9 cellular contexts compared by ENCODE assay signal in genomic region chr4:85681194-85681803, GRCh38.
DNase-seq lines count a peak whose midpoint lies in the region; ATAC-seq and TF ChIP-seq lines count a peak whose summit lies in the region.
"Had no signal": no experiment of that assay in that cellular context is flagged by ENCODE, and none has a peak within 500 bp of the region (broad histone marks: within the 10 kb centered on the region; RNA-seq: fewer than 3 reads in every experiment).

No MANE protein-coding gene starts in this region.

- H3K4me1 Mint-ChIP-seq in osteocyte (ENCODE audit: unreplicated experiment) (peaks cover 12% of the 10 kb centered on the region), glutamatergic neuron (ENCODE audit: low read depth, unreplicated experiment) (no peaks in the 10 kb centered on the region)

- no peaks in the 10 kb centered on the region for H3K9me3 Mint-ChIP-seq in osteocyte (ENCODE audit: unreplicated experiment)
- H3K9me3 Mint-ChIP-seq in glutamatergic neuron (ENCODE audit: unreplicated experiment): no peaks in the 10 kb centered on the region

- no peak overlapping the region for H3K4me3 ChIP-seq in GM12865 (ENCODE audit: low read depth, low read length)
- H3K4me3 ChIP-seq in epithelial cell of esophagus (ENCODE audit: low read length): no peak overlapping the region

- ATAC-seq in HG03025 (IDR thresholded peaks at IDR 0.05; ENCODE audit: low FRiP score, unreplicated experiment): no peak
- no peak for ATAC-seq in GM21526 (IDR thresholded peaks at IDR 0.05; ENCODE audit: low FRiP score, unreplicated experiment)

- H3K27me3 Mint-ChIP-seq in osteocyte (ENCODE audit: unreplicated experiment): peaks cover 25% of the 10 kb centered on the region
- no peaks in the 10 kb centered on the region for H3K27me3 Mint-ChIP-seq in glutamatergic neuron (ENCODE audit: unreplicated experiment)

- TF ChIP-seq CTCF in GM12865 (IDR thresholded peaks at IDR 0.05; ENCODE audit: insufficient read depth, low read depth, low read length, missing control alignments): no peak
- no peak for TF ChIP-seq CTCF in epithelial cell of esophagus (IDR thresholded peaks at IDR 0.05; ENCODE audit: insufficient read depth, low read depth, low read length, missing control alignments)
- no peak for TF ChIP-seq CTCF in osteocyte (IDR thresholded peaks at IDR 0.05)
- no peak for TF ChIP-seq CTCF in glutamatergic neuron (IDR thresholded peaks at IDR 0.05; ENCODE audit: partially characterized antibody, unreplicated experiment)

- H3K27ac Mint-ChIP-seq in osteocyte (ENCODE audit: unreplicated experiment): peak overlapping the region; percentile 51
- H3K27ac Mint-ChIP-seq in glutamatergic neuron (ENCODE audit: unreplicated experiment): no peak overlapping the region

- H3K36me3 Mint-ChIP-seq in osteocyte (ENCODE audit: unreplicated experiment) (no peaks in the 10 kb centered on the region), glutamatergic neuron (ENCODE audit: unreplicated experiment) (no peaks in the 10 kb centered on the region)

- H3K4me3 Mint-ChIP-seq in osteocyte (ENCODE audit: unreplicated experiment): no peak overlapping the region
- no peak overlapping the region for H3K4me3 Mint-ChIP-seq in glutamatergic neuron (ENCODE audit: unreplicated experiment)

- DNase-seq in GM12865 (ENCODE audit: low read depth) (peak; percentile 17), NCI-H69 (lab: John Stamatoyannopoulos, UW) (peak; percentile 1), epithelial cell of esophagus (ENCODE audit: low read depth) (peak; percentile 8), osteocyte (ENCODE audit: extremely low spot score, unreplicated experiment) (no peak), glutamatergic neuron (no peak)
- DNase-seq in activated naive CD4-positive, alpha-beta T cell (lab: John Stamatoyannopoulos, UW): no peak
- DNase-seq: activated gamma-delta T cell had no signal

Comparison
In these comparisons a context has a peak if more than half of its experiments do, and no peak if none do; other contexts are left out.
1. DNase-seq: peak in GM12865 (single experiment), NCI-H69 (single experiment) and epithelial cell of esophagus (single experiment); none in osteocyte (single experiment), activated naive CD4-positive, alpha-beta T cell (0 of 4) and glutamatergic neuron (single experiment).